In genomic region chr22:45284705-45285305, GRCh38 we compare ENCODE assay signal across 8 cellular contexts. TPM values are rescaled to one million over a fixed set of nuclear protein-coding genes. Genes with fewer than 3 reads are reported as not detected.
DNase-seq lines count a peak whose midpoint lies in the region; ATAC-seq and TF ChIP-seq lines count a peak whose summit lies in the region.

UPK3A (plus strand) TSS chr22:45284949; CDS start chr22:45285014, 65 bp downstream.

- H3K9me3 ChIP-seq in HCT116 (ENCODE audit: control insufficient read depth in 1 of 2, insufficient read depth in 1 of 2, low read depth in 1 of 2, low read length in 2 of 2) (no peaks in the 10 kb centered on the region), body of pancreas (no peaks in the 10 kb centered on the region)

- peak; percentile 100 for ATAC-seq in HCT116
- peak; percentile 96 for ATAC-seq in body of pancreas
- ATAC-seq in GM19455 (IDR thresholded peaks at IDR 0.05; ENCODE audit: unreplicated experiment) = no peak
- no peak for ATAC-seq in GM18520 (IDR thresholded peaks at IDR 0.05; ENCODE audit: unreplicated experiment)

- H3K4me1 ChIP-seq in HCT116 (ENCODE audit: control insufficient read depth in 1 of 2, insufficient read depth in 2 of 2, low read length in 2 of 2) (peaks cover 8 to 23% of the 10 kb centered on the region in 2 experiments), body of pancreas (peaks cover 12% of the 10 kb centered on the region)

- RAD21 ChIA-PET in HCT116 (lab: Charles Lee; ENCODE audit: low non-redundant PET in 1 of 2, low total read pairs in 2 of 2, uncharacterized antibody in 2 of 2, unreplicated experiment in 2 of 2) = no interaction called here

- TF ChIP-seq RAD21 in HCT116 (IDR thresholded peaks at IDR 0.05; ENCODE audit: low read depth) = no peak

- WGBS in body of pancreas, 2 donors = 0 to 4% methylated on average over 8 to 42 of the region's 47 CpGs

- POLR2A ChIA-PET in HCT116 (lab: Charles Lee) = no interaction called here

- peak within 1 kb of the TSS; percentile 59 for H2AFZ ChIP-seq in HCT116 (ENCODE audit: low read depth, low read length, poor library complexity, severe bottlenecking)

- no peaks in the 10 kb centered on the region for H3K79me2 ChIP-seq in HCT116 (ENCODE audit: insufficient read depth, low read length)

- H3K27me3 ChIP-seq in HCT116 (ENCODE audit: insufficient read depth, low read length) = no peaks in the 10 kb centered on the region
- no peaks in the 10 kb centered on the region for H3K27me3 ChIP-seq in body of pancreas

- BruUV-seq in HCT116 (replicated peaks; lab: Mats Ljungman, UMichigan) = no TSS peak

- TF ChIP-seq POLR2A in HCT116 (IDR thresholded peaks at IDR 0.05; ENCODE audit: borderline replicate concordance, extremely low read depth, insufficient read depth, insufficient read length) (no peak), body of pancreas (IDR thresholded peaks at IDR 0.05) (no peak)

- H3K4me3 ChIP-seq in HCT116 (replicated peaks in 1 of 2; ENCODE audit: low read depth in 1 of 2, low read length in 2 of 2) (peak within 1 kb of the TSS; percentile 42 to 53), body of pancreas (no peak within 1 kb of the TSS)

- H3K9me2 ChIP-seq in HCT116 (ENCODE audit: insufficient read depth) = no peaks in the 10 kb centered on the region

- TF ChIP-seq CTCF in HCT116 (IDR thresholded peaks at IDR 0.05 in 2 of 3, conservative IDR thresholded peaks at IDR 0.05 in 1 of 3; ENCODE audit: borderline replicate concordance in 1 of 3, insufficient read depth in 1 of 3, low read depth in 2 of 3, low read length in 2 of 3) (no peak), body of pancreas (IDR thresholded peaks at IDR 0.05) (peak in 1 of 7 experiments; percentile 24)

- peak; percentile 33 for DNase-seq in HCT116 (ENCODE audit: low read depth, low spot score)
- DNase-seq in T-helper 1 cell = peak in 4 of 5 donors; percentile 20 to 60 (median 40)
- DNase-seq in body of pancreas = peak; percentile 76 to 89 (median 82)
- DNase-seq in kidney tubule cell (ENCODE audit: low spot score) = peak; percentile 58
- DNase-seq in stimulated activated CD4-positive, alpha-beta T cell treated with anti-CD3 and anti-CD28 coated beads, Interleukin-2, amount 100 ng/mL, for 48 hours = peak; percentile 36 to 54
- no peak for DNase-seq in OCI-M1 (lab: John Stamatoyannopoulos, UW)

- intact Hi-C loops in HCT116 (cut with micrococcal nuclease) (no loop called here), body of pancreas (cut with DNase I) (no loop called here)

- H3K36me3 ChIP-seq in HCT116 (ENCODE audit: control insufficient read depth in 1 of 2, insufficient read depth in 2 of 2, low read length in 2 of 2) (no peaks in the 10 kb centered on the region), body of pancreas (replicated peaks in 1 of 2; ENCODE audit: insufficient read depth in 1 of 2, low read depth in 2 of 2) (no peaks in the 10 kb centered on the region)

- CTCF ChIA-PET in HCT116 (lab: Charles Lee) = no interaction called here

- H3K9ac ChIP-seq in HCT116 (ENCODE audit: low read length) = peak within 1 kb of the TSS; percentile 26; the same call in 1 of the 2 replicates

- no peaks in the 10 kb centered on the region for H4K20me1 ChIP-seq in HCT116 (ENCODE audit: insufficient read depth)

- H3K4me2 ChIP-seq in HCT116 (ENCODE audit: low read length) = peak within 1 kb of the TSS; percentile 84

- H3K27ac ChIP-seq in HCT116 (ENCODE audit: low read depth, low read length) (peak within 1 kb of the TSS; percentile 16; the same call in 1 of the 2 replicates), body of pancreas (no peak within 1 kb of the TSS)

TF ChIP-seq in HCT116, 20 proteins besides CTCF, POLR2A, EP300 and RAD21:
- TF ChIP-seq EGR1 (IDR thresholded peaks at IDR 0.05; ENCODE audit: low read depth) = peak; percentile 39; the same call in 1 of the 2 replicates
- TF ChIP-seq, protein P1, sequence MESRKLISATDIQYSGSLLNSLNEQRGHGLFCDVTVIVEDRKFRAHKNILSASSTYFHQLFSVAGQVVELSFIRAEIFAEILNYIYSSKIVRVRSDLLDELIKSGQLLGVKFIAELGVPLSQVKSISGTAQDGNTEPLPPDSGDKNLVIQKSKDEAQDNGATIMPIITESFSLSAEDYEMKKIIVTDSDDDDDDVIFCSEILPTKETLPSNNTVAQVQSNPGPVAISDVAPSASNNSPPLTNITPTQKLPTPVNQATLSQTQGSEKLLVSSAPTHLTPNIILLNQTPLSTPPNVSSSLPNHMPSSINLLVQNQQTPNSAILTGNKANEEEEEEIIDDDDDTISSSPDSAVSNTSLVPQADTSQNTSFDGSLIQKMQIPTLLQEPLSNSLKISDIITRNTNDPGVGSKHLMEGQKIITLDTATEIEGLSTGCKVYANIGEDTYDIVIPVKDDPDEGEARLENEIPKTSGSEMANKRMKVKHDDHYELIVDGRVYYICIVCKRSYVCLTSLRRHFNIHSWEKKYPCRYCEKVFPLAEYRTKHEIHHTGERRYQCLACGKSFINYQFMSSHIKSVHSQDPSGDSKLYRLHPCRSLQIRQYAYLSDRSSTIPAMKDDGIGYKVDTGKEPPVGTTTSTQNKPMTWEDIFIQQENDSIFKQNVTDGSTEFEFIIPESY (IDR thresholded peaks at IDR 0.05; ENCODE audit: extremely low read depth, insufficient replicate concordance, low read length) = no peak
- TF ChIP-seq EZH2phosphoT487 (IDR thresholded peaks at IDR 0.05; ENCODE audit: borderline replicate concordance) = no peak
- TF ChIP-seq EZH2 (IDR thresholded peaks at IDR 0.05) = no peak
- TF ChIP-seq YY1 (IDR thresholded peaks at IDR 0.05; ENCODE audit: extremely low read depth, insufficient replicate concordance, low read depth, low read length) = no peak
- TF ChIP-seq POLR2AphosphoS5 (IDR thresholded peaks at IDR 0.05; ENCODE audit: low read depth, low read length) = peak; percentile 54; the same call in 1 of the 2 replicates
- TF ChIP-seq REST (IDR thresholded peaks at IDR 0.05; ENCODE audit: low read depth) = no peak

RNA-seq across cellular contexts. Expression of gene UPK3A, which starts in this region (rescaled TPM):
- total RNA-seq in HCT116 (2021; ENCODE audit: unreplicated experiment) = not detected
- 0.12 and 0.16 TPM in 2 replicates for polyA plus RNA-seq in HCT116 (2012)
- not detected for total RNA-seq in body of pancreas

Comparison
In these comparisons a context has a peak if more than half of its experiments do, and no peak if none do; other contexts are left out.
1. Peak in DNase-seq, ATAC-seq, H3K4me3 ChIP-seq, H3K27ac ChIP-seq, H3K9ac ChIP-seq and H3K4me2 ChIP-seq in HCT116; RNA of the gene not detected or under 1 TPM.
2. Peak in DNase-seq and ATAC-seq in body of pancreas; RNA of the gene not detected or under 1 TPM.